21 cellular contexts compared by ENCODE assay signal in the genomic region with DNA sequence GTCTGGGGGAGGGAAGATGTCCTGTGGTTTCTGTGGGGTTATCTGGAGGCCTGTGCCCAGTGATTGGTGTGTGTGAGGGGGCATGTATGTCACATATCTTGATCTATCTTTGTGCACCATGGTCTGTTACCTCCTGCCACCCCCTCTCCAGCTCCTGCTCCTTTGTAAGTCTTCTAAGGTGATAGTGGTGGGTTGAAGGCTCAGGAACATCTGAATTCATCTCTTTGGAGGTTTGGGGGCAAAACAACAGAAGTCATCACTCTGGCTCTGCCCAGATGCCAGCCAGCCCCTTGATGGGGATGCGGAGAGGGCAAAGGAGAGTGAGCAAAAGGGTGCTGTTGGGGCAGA. TPM values are rescaled to one million over a fixed set of nuclear protein-coding genes. Genes with fewer than 3 reads are reported as not detected.
"Had no signal": no experiment of that assay in that cellular context is flagged by ENCODE, and none has a peak within 500 bp of the region (broad histone marks: within the 10 kb centered on the region; RNA-seq: fewer than 3 reads in every experiment).

No MANE protein-coding gene starts in this region.

- H3K36me3 Mint-ChIP-seq: activated naive CD4-positive, alpha-beta T cell treated with anti-CD3 and anti-CD28 coated beads, Interleukin-2, amount 50 U/mL, for 24 hours; brain; T-cell had no signal

- FAIRE-seq: astrocyte, RCC 7860, TTC549 had no signal

- DNase-seq: activated CD4-positive, alpha-beta memory T cell treated with anti-CD3 and anti-CD28 coated beads, Interleukin-2, amount 10 ng/mL, durations not matched to agents 7 days and 5 days; activated CD4-positive, alpha-beta T cell treated with anti-CD3 and anti-CD28 coated beads, Interleukin-2, amount 50 U/mL, for 1 hour; activated CD4-positive, CD25-positive, alpha-beta regulatory T cell; activated T-cell treated with anti-CD3 and anti-CD28 coated beads, Interleukin-2, amount 50 U/mL, for 72 hours; amygdala; NCI-H1048; NCI-H146; NCI-H187 treated with DMSO at 0.1 percent for 48 hours; NCI-H2081 treated with DMSO at 0.1 percent for 48 hours; NCI-H446; NCI-H524; SIG-M5; T-cell; T1000 had no signal

- H3K9me3 Mint-ChIP-seq: activated CD4-positive, alpha-beta memory T cell treated with anti-CD3 and anti-CD28 coated beads, Interleukin-2, amount 10 ng/mL, durations not matched to agents 7 days and 5 days; activated naive CD4-positive, alpha-beta T cell treated with anti-CD3 and anti-CD28 coated beads, Interleukin-2, amount 50 U/mL, for 24 hours; activated T-cell treated with anti-CD3 and anti-CD28 coated beads, Interleukin-2, amount 50 U/mL, for 72 hours; T-cell had no signal

- H3K4me3 Mint-ChIP-seq: activated CD4-positive, alpha-beta memory T cell treated with anti-CD3 and anti-CD28 coated beads, Interleukin-2, amount 10 ng/mL, durations not matched to agents 7 days and 5 days; activated naive CD4-positive, alpha-beta T cell treated with anti-CD3 and anti-CD28 coated beads, Interleukin-2, amount 50 U/mL, for 24 hours; activated T-cell treated with anti-CD3 and anti-CD28 coated beads, Interleukin-2, amount 50 U/mL, for 72 hours; T-cell had no signal

- H3K27ac Mint-ChIP-seq: activated CD4-positive, alpha-beta memory T cell treated with anti-CD3 and anti-CD28 coated beads, Interleukin-2, amount 10 ng/mL, durations not matched to agents 7 days and 5 days; activated naive CD4-positive, alpha-beta T cell treated with anti-CD3 and anti-CD28 coated beads, Interleukin-2, amount 50 U/mL, for 24 hours; activated T-cell treated with anti-CD3 and anti-CD28 coated beads, Interleukin-2, amount 50 U/mL, for 72 hours had no signal

- ATAC-seq: activated T-cell treated with anti-CD3 and anti-CD28 coated beads, Interleukin-2, amount 50 U/mL, for 72 hours; T-cell had no signal

RNA-seq across cellular contexts. Expression of gene WNT6, which starts 2.7 kb away (rescaled TPM):
- total RNA-seq: activated CD4-positive, alpha-beta memory T cell treated with anti-CD3 and anti-CD28 coated beads, Interleukin-2, amount 10 ng/mL, durations not matched to agents 7 days and 5 days had no signal

RNA-seq across cellular contexts. Expression of gene PRKAG3, which starts 25.3 kb away (rescaled TPM):
- total RNA-seq: activated CD4-positive, alpha-beta memory T cell treated with anti-CD3 and anti-CD28 coated beads, Interleukin-2, amount 10 ng/mL, durations not matched to agents 7 days and 5 days; activated CD8-positive, alpha-beta memory T cell treated with anti-CD3 and anti-CD28 coated beads for 36 hours; activated T-cell treated with anti-CD3 and anti-CD28 coated beads, Interleukin-2, amount 50 U/mL, for 72 hours; astrocyte; M059J; T-cell had no signal
